Comparison of ENCODE assay signal across 8 cellular contexts in genomic region chr3:120349819-120350125, GRCh38. TPM values are rescaled to one million over a fixed set of nuclear protein-coding genes. Genes with fewer than 3 reads are reported as not detected.
DNase-seq lines count a peak whose midpoint lies in the region; ATAC-seq and TF ChIP-seq lines count a peak whose summit lies in the region.

No MANE protein-coding gene starts in this region.

- H3K27me3 ChIP-seq in Peyer's patch (no peaks in the 10 kb centered on the region), esophagus squamous epithelium (no peaks in the 10 kb centered on the region), ovary (no peaks in the 10 kb centered on the region)

- peak overlapping the region; percentile 65 to 83 (median 72) for H3K4me3 ChIP-seq in Peyer's patch
- peak overlapping the region; percentile 64 to 97 (median 84) for H3K4me3 ChIP-seq in esophagus squamous epithelium
- H3K4me3 ChIP-seq in ovary = peak overlapping the region; percentile 68

- ATAC-seq in GM21515 (IDR thresholded peaks at IDR 0.05; ENCODE audit: unreplicated experiment) = no peak

- TF ChIP-seq EP300 in ovary (IDR thresholded peaks at IDR 0.05) = no peak

- H3K4me1 ChIP-seq in Peyer's patch (peaks cover 0 to 18% (median under 1%) of the 10 kb centered on the region in 4 donors), esophagus squamous epithelium (peaks cover 8 to 55% (median 9%) of the 10 kb centered on the region in 3 donors), ovary (ENCODE audit: insufficient read depth) (peaks cover 4% of the 10 kb centered on the region)

- TF ChIP-seq CTCF in Peyer's patch (IDR thresholded peaks at IDR 0.05) (no peak), esophagus squamous epithelium (IDR thresholded peaks at IDR 0.05) (no peak), ovary (IDR thresholded peaks at IDR 0.05) (no peak)

- 3 to 5% methylated on average over 8 of the region's 8 CpGs for WGBS in esophagus squamous epithelium, 2 donors
- 0 to 3% (median 1%) methylated on average over 8 of the region's 8 CpGs for whole genome bisulfite sequencing in ovary, 3 donors

- H3K36me3 ChIP-seq in Peyer's patch (no peaks in the 10 kb centered on the region), esophagus squamous epithelium (no peaks in the 10 kb centered on the region), ovary (no peaks in the 10 kb centered on the region)

- DNase-seq in NCI-H510A treated with DMSO at 0.1 percent for 48 hours (lab: John Stamatoyannopoulos, UW) (peak; percentile 42), NCI-H510A (lab: John Stamatoyannopoulos, UW) (no peak), Peyer's patch (no peak), esophagus squamous epithelium (lab: John Stamatoyannopoulos, UW) (no peak), ovary (no peak)
- no peak for DNase-seq in stimulated activated CD4-positive, alpha-beta T cell treated with anti-CD3 and anti-CD28 coated beads, Interleukin-1b, Interleukin-23, amount 100 ng/mL, for 48 hours
- DNase-seq in stimulated activated CD8-positive, alpha-beta memory T cell treated with anti-CD3 and anti-CD28 coated beads, Interleukin-4, amount 100 ng/mL, for 48 hours = no peak

- TF ChIP-seq POLR2A in Peyer's patch (IDR thresholded peaks at IDR 0.05) (no peak), esophagus squamous epithelium (IDR thresholded peaks at IDR 0.05) (no peak), ovary (IDR thresholded peaks at IDR 0.05) (no peak)

- intact Hi-C loops in esophagus squamous epithelium (cut with DNase I) (loop anchor here (5.0 kb wide), 1 partner anchor 443 kb away; no protein-coding TSS in a partner anchor), ovary (cut with DNase I) (loop anchor here in 2 of 4 donors (5.0 to 10.0 kb wide), 3 partner anchors 65 to 255 kb away; partner anchors contain the start of gene GSK3B (in 1 of the 2))

- H3K9me3 ChIP-seq in Peyer's patch (no peaks in the 10 kb centered on the region), esophagus squamous epithelium (no peaks in the 10 kb centered on the region), ovary (no peaks in the 10 kb centered on the region)

- H3K27ac ChIP-seq in Peyer's patch = peak overlapping the region; percentile 79 to 91 (median 85)
- peak overlapping the region; percentile 83 to 95 (median 90) for H3K27ac ChIP-seq in esophagus squamous epithelium
- peak overlapping the region; percentile 91 to 94 for H3K27ac ChIP-seq in ovary

RNA-seq across cellular contexts. Expression of gene LRRC58, which starts 0.6 kb away (rescaled TPM):
- total RNA-seq in Peyer's patch = 10 to 100 TPM; 18.6 to 24.8 (median 21.9) TPM
- total RNA-seq in esophagus squamous epithelium = 10 to 100 TPM; 11.6 to 27.8 (median 24.5) TPM
- 10 to 100 TPM; 25.3 to 41.8 (median 33.1) TPM for total RNA-seq in ovary
- polyA plus RNA-seq in ovary = 10 to 100 TPM; 10.3 to 14.8 TPM
